In genomic region chr4:6986067-6986780, GRCh38 we compare ENCODE assay signal across 8 cellular contexts. TPM values are rescaled to one million over a fixed set of nuclear protein-coding genes. Genes with fewer than 3 reads are reported as not detected.
A peak's percentile ranks its signal among the peaks of the same experiment; 100 is the strongest.
DNase-seq lines count a peak whose midpoint lies in the region; ATAC-seq and TF ChIP-seq lines count a peak whose summit lies in the region.

No MANE protein-coding gene starts in this region.

- intact Hi-C loops in dendritic cell treated with granulocyte-macrophage colony-stimulating factor and Interleukin-4, amounts not matched to agents 40 ng/mL and 50 ng/mL, for 4 days (cut with micrococcal nuclease): loop anchor here (2.0 to 5.0 kb wide), 3 partner anchors 57 to 269 kb away; partner anchors contain the start of genes BLOC1S4, GRPEL1 and TADA2B
- intact Hi-C loops in thyroid gland (cut with DNase I): loop anchor here (5.0 to 10.0 kb wide), 4 partner anchors 56 to 271 kb away; partner anchors contain the start of genes BLOC1S4, GRPEL1 and TADA2B

- H3K36me3 ChIP-seq in OCI-LY3 (replicated peaks; ENCODE audit: low read depth, low read length): peaks cover 3% of the 10 kb centered on the region
- H3K36me3 ChIP-seq in thyroid gland: no peaks in the 10 kb centered on the region

- TF ChIP-seq CTCF in OCI-LY3 (IDR thresholded peaks at IDR 0.05; ENCODE audit: low read depth, low read length) (no peak), thyroid gland (IDR thresholded peaks at IDR 0.05) (no peak)

- H3K9ac ChIP-seq in OCI-LY3 (ENCODE audit: low read length): peak overlapping the region; percentile 74

- peak overlapping the region; percentile 90 for H3K4me2 ChIP-seq in OCI-LY3 (ENCODE audit: low read length)

- peak overlapping the region; percentile 97 for H3K27ac Mint-ChIP-seq in T-helper 1 cell treated with Interleukin-12 subunit alpha and Interleukin-12 subunit beta and Interleukin-4 antibody, amounts not matched to agents 30 μg/mL and 1 μg/mL, for 36 hours
- H3K27ac Mint-ChIP-seq in dendritic cell treated with granulocyte-macrophage colony-stimulating factor and Interleukin-4, amounts not matched to agents 40 ng/mL and 50 ng/mL, for 4 days: peak overlapping the region; percentile 92

- H3K27me3 ChIP-seq in OCI-LY3 (ENCODE audit: low read depth, low read length) (no peaks in the 10 kb centered on the region), thyroid gland (no peaks in the 10 kb centered on the region)

- peaks cover 71% of the 10 kb centered on the region for H3K4me1 Mint-ChIP-seq in T-helper 1 cell treated with Interleukin-12 subunit alpha and Interleukin-12 subunit beta and Interleukin-4 antibody, amounts not matched to agents 30 μg/mL and 1 μg/mL, for 36 hours (ENCODE audit: low read depth)
- peaks cover 86% of the 10 kb centered on the region for H3K4me1 Mint-ChIP-seq in dendritic cell treated with granulocyte-macrophage colony-stimulating factor and Interleukin-4, amounts not matched to agents 40 ng/mL and 50 ng/mL, for 4 days (ENCODE audit: low read depth)

- H3K4me1 ChIP-seq in OCI-LY3 (ENCODE audit: low read length): peaks cover 28% of the 10 kb centered on the region
- peaks cover 25 to 35% of the 10 kb centered on the region in 2 donors for H3K4me1 ChIP-seq in thyroid gland

- H3K79me2 ChIP-seq in OCI-LY3 (ENCODE audit: low read length): peaks cover 60% of the 10 kb centered on the region

- H3K9me3 ChIP-seq in OCI-LY3 (ENCODE audit: insufficient read depth, low read length): no peaks in the 10 kb centered on the region
- H3K9me3 ChIP-seq in thyroid gland: no peaks in the 10 kb centered on the region

- peak; percentile 13 for ATAC-seq in HG02623 (IDR thresholded peaks at IDR 0.05; ENCODE audit: unreplicated experiment)

- H3K9me3 Mint-ChIP-seq in T-helper 1 cell treated with Interleukin-12 subunit alpha and Interleukin-12 subunit beta and Interleukin-4 antibody, amounts not matched to agents 30 μg/mL and 1 μg/mL, for 36 hours: no peaks in the 10 kb centered on the region
- no peaks in the 10 kb centered on the region for H3K9me3 Mint-ChIP-seq in dendritic cell treated with granulocyte-macrophage colony-stimulating factor and Interleukin-4, amounts not matched to agents 40 ng/mL and 50 ng/mL, for 4 days

- no peak for TF ChIP-seq POLR2A in thyroid gland (IDR thresholded peaks at IDR 0.05)

- peaks cover 18% of the 10 kb centered on the region for H3K36me3 Mint-ChIP-seq in T-helper 1 cell treated with Interleukin-12 subunit alpha and Interleukin-12 subunit beta and Interleukin-4 antibody, amounts not matched to agents 30 μg/mL and 1 μg/mL, for 36 hours (ENCODE audit: low read depth)
- H3K36me3 Mint-ChIP-seq in dendritic cell treated with granulocyte-macrophage colony-stimulating factor and Interleukin-4, amounts not matched to agents 40 ng/mL and 50 ng/mL, for 4 days (ENCODE audit: low read depth): peaks cover 56% of the 10 kb centered on the region

- H3K27me3 Mint-ChIP-seq in T-helper 1 cell treated with Interleukin-12 subunit alpha and Interleukin-12 subunit beta and Interleukin-4 antibody, amounts not matched to agents 30 μg/mL and 1 μg/mL, for 36 hours (ENCODE audit: low read depth): no peaks in the 10 kb centered on the region
- H3K27me3 Mint-ChIP-seq in dendritic cell treated with granulocyte-macrophage colony-stimulating factor and Interleukin-4, amounts not matched to agents 40 ng/mL and 50 ng/mL, for 4 days: no peaks in the 10 kb centered on the region

- peaks cover 11% of the 10 kb centered on the region; the same call in 1 of the 2 replicates for H4K20me1 ChIP-seq in OCI-LY3 (ENCODE audit: insufficient read depth, low read length)

- peak overlapping the region; percentile 96 for H3K4me3 ChIP-seq in OCI-LY3 (ENCODE audit: low read length)
- H3K4me3 ChIP-seq in thyroid gland (replicated peaks in 1 of 3): peak overlapping the region; percentile 28 to 85 (median 57)

- 7% methylated on average over 27 to 28 of the region's 28 CpGs for WGBS in thyroid gland, 2 donors

- H3K27ac ChIP-seq in OCI-LY3 (ENCODE audit: low read length) (peak overlapping the region; percentile 59), thyroid gland (peak overlapping the region; percentile 81 to 92 (median 86))

- peak overlapping the region; percentile 93 for H3K4me3 Mint-ChIP-seq in T-helper 1 cell treated with Interleukin-12 subunit alpha and Interleukin-12 subunit beta and Interleukin-4 antibody, amounts not matched to agents 30 μg/mL and 1 μg/mL, for 36 hours
- peak overlapping the region; percentile 81 for H3K4me3 Mint-ChIP-seq in dendritic cell treated with granulocyte-macrophage colony-stimulating factor and Interleukin-4, amounts not matched to agents 40 ng/mL and 50 ng/mL, for 4 days

- DNase-seq in T-helper 1 cell: no peak
- DNase-seq in lung microvascular endothelial cell (ENCODE audit: low read depth in 2 of 2): peak; percentile 57 to 71
- DNase-seq in thyroid gland: peak; percentile 61
- no peak for DNase-seq in stimulated activated CD4-positive, alpha-beta T cell treated with anti-CD3 and anti-CD28 coated beads, Interleukin-4, amount 100 ng/mL, for 1 hour

- H2AFZ ChIP-seq in OCI-LY3 (ENCODE audit: low read depth, low read length): no peak overlapping the region

RNA-seq across cellular contexts. Expression of gene TADA2B, which starts 56.9 kb away (rescaled TPM):
- total RNA-seq in lung microvascular endothelial cell (6.1 and 9.5 TPM in 2 replicates), thyroid gland (10 to 100 TPM; 17.9 to 34.1 (median 26.6) TPM)

Comparison
In these comparisons a context has a peak if more than half of its experiments do, and no peak if none do; other contexts are left out.
1. DNase-seq: peak in lung microvascular endothelial cell (2 of 2) and thyroid gland (2 of 2); none in T-helper 1 cell (0 of 5) and stimulated activated CD4-positive, alpha-beta T cell treated with anti-CD3 and anti-CD28 coated beads, Interleukin-4, amount 100 ng/mL, for 1 hour (single experiment).